ENCODE assay signal across 9 cellular contexts in the genomic region with DNA sequence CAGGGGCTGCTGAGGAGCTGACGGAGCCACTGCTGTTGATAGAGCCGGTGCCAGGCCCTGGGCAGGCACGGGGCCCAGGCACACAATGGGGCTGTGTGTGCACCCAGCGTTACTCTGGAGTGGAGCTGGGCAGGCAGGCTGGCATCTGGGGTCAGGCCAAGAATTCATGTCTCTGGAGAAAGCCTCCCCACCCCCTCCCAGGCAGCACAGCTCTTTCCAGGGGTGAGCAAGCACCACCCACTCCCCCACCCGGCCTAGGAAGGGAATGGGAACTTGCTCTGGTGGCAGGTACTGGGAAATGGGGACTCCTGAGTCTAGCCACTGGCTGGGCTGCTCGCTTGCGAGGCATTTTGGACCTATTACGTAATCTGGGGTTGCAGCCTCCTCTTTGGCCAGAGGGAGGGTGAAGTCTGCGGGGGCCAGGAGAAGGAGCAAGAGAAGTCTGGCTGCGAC. TPM values are rescaled to one million over a fixed set of nuclear protein-coding genes. Genes with fewer than 3 reads are reported as not detected.
DNase-seq lines count a peak whose midpoint lies in the region; ATAC-seq and TF ChIP-seq lines count a peak whose summit lies in the region.
"Had no signal": no experiment of that assay in that cellular context is flagged by ENCODE, and none has a peak within 500 bp of the region (broad histone marks: within the 10 kb centered on the region; RNA-seq: fewer than 3 reads in every experiment).

No MANE protein-coding gene starts in this region.

- H3K9me3 Mint-ChIP-seq in Calu3 (ENCODE audit: low read depth, unreplicated experiment) (no peaks in the 10 kb centered on the region), activated B cell treated with CpG ODN at 0.5 μM for 24 hours (no peaks in the 10 kb centered on the region)
- no peaks in the 10 kb centered on the region for H3K9me3 Mint-ChIP-seq in activated CD4-positive, alpha-beta T cell treated with anti-CD3 and anti-CD28 coated beads, Interleukin-2, amount 10 ng/mL, durations not matched to agents 24 days and 14 days
- no peaks in the 10 kb centered on the region for H3K9me3 Mint-ChIP-seq in activated CD8-positive, alpha-beta memory T cell treated with anti-CD3 and anti-CD28 coated beads, Interleukin-2, amount 10 ng/mL, durations not matched to agents 7 days and 5 days (ENCODE audit: low read depth)

- ATAC-seq in activated B cell treated with CpG ODN at 0.5 μM for 24 hours (ENCODE audit: low read depth) (no peak), left cardiac atrium (peak; percentile 69 to 72), GM21515 (IDR thresholded peaks at IDR 0.05; ENCODE audit: unreplicated experiment) (no peak)
- ATAC-seq in activated CD8-positive, alpha-beta memory T cell treated with anti-CD3 and anti-CD28 coated beads, Interleukin-2, amount 10 ng/mL, durations not matched to agents 7 days and 5 days = no peak

- H3K27ac Mint-ChIP-seq in Calu3 (ENCODE audit: unreplicated experiment) (no peak overlapping the region), activated B cell treated with CpG ODN at 0.5 μM for 24 hours (peak overlapping the region; percentile 90)
- H3K27ac Mint-ChIP-seq in activated CD4-positive, alpha-beta T cell treated with anti-CD3 and anti-CD28 coated beads, Interleukin-2, amount 10 ng/mL, durations not matched to agents 24 days and 14 days = no peak overlapping the region
- H3K27ac Mint-ChIP-seq in activated CD8-positive, alpha-beta memory T cell treated with anti-CD3 and anti-CD28 coated beads, Interleukin-2, amount 10 ng/mL, durations not matched to agents 7 days and 5 days = no peak overlapping the region

- peak overlapping the region; percentile 8 for H3K4me3 Mint-ChIP-seq in Calu3 (ENCODE audit: low read depth, unreplicated experiment)
- no peak overlapping the region for H3K4me3 Mint-ChIP-seq in activated B cell treated with CpG ODN at 0.5 μM for 24 hours
- H3K4me3 Mint-ChIP-seq in activated CD4-positive, alpha-beta T cell treated with anti-CD3 and anti-CD28 coated beads, Interleukin-2, amount 10 ng/mL, durations not matched to agents 24 days and 14 days = no peak overlapping the region
- H3K4me3 Mint-ChIP-seq in activated CD8-positive, alpha-beta memory T cell treated with anti-CD3 and anti-CD28 coated beads, Interleukin-2, amount 10 ng/mL, durations not matched to agents 7 days and 5 days = no peak overlapping the region

- CTCF ChIA-PET in Calu3 (lab: Charles Lee) (interaction anchor here (0.9 to 2.9 kb wide), 9 partner anchors 10 to 345 kb away, joined by 3 to 22 read pairs (median 5); a partner anchor contains a TSS), activated B cell treated with CpG ODN at 0.5 μM for 24 hours (lab: Charles Lee) (interaction anchor here (1.1 to 2.1 kb wide), 3 partner anchors 10 to 22 kb away, joined by 3 to 12 read pairs (median 12); a partner anchor contains a TSS)
- CTCF ChIA-PET in activated CD8-positive, alpha-beta memory T cell treated with anti-CD3 and anti-CD28 coated beads, Interleukin-2, amount 10 ng/mL, durations not matched to agents 7 days and 5 days (lab: Charles Lee) = interaction anchor here (1.3 to 3.9 kb wide), 2 partner anchors 21 to 75 kb away, joined by 3 to 23 read pairs; a partner anchor contains a TSS

- H3K36me3 Mint-ChIP-seq in Calu3 (ENCODE audit: insufficient read depth, unreplicated experiment) (no peaks in the 10 kb centered on the region), activated B cell treated with CpG ODN at 0.5 μM for 24 hours (ENCODE audit: low read depth) (peaks cover 65% of the 10 kb centered on the region)
- H3K36me3 Mint-ChIP-seq in activated CD4-positive, alpha-beta T cell treated with anti-CD3 and anti-CD28 coated beads, Interleukin-2, amount 10 ng/mL, durations not matched to agents 24 days and 14 days (ENCODE audit: low read depth) = peaks cover 6% of the 10 kb centered on the region
- H3K36me3 Mint-ChIP-seq in activated CD8-positive, alpha-beta memory T cell treated with anti-CD3 and anti-CD28 coated beads, Interleukin-2, amount 10 ng/mL, durations not matched to agents 7 days and 5 days = peaks cover 2% of the 10 kb centered on the region

- peaks cover 37% of the 10 kb centered on the region for H3K4me1 Mint-ChIP-seq in Calu3 (ENCODE audit: low read depth, unreplicated experiment)
- H3K4me1 Mint-ChIP-seq in activated B cell treated with CpG ODN at 0.5 μM for 24 hours = peaks cover 97% of the 10 kb centered on the region
- peaks cover 23% of the 10 kb centered on the region for H3K4me1 Mint-ChIP-seq in activated CD4-positive, alpha-beta T cell treated with anti-CD3 and anti-CD28 coated beads, Interleukin-2, amount 10 ng/mL, durations not matched to agents 24 days and 14 days
- H3K4me1 Mint-ChIP-seq in activated CD8-positive, alpha-beta memory T cell treated with anti-CD3 and anti-CD28 coated beads, Interleukin-2, amount 10 ng/mL, durations not matched to agents 7 days and 5 days = peaks cover 43% of the 10 kb centered on the region

- no TSS peak for BruUV-seq in Calu3 (replicated peaks; lab: Mats Ljungman, UMichigan)

- peak; percentile 83 for DNase-seq in Calu3
- DNase-seq in activated B cell treated with CpG ODN at 0.5 μM for 24 hours = no peak
- peak; percentile 52 for DNase-seq in left cardiac atrium
- peak; percentile 84 for DNase-seq in renal cortical epithelial cell (ENCODE audit: low read depth)
- DNase-seq in activated CD4-positive, alpha-beta T cell treated with anti-CD3 and anti-CD28 coated beads, Interleukin-2, amount 10 ng/mL, durations not matched to agents 24 days and 14 days = no peak
- no peak for DNase-seq in activated CD8-positive, alpha-beta memory T cell treated with anti-CD3 and anti-CD28 coated beads, Interleukin-2, amount 10 ng/mL, durations not matched to agents 7 days and 5 days
- DNase-seq in lower leg skin (ENCODE audit: low spot score in 2 of 2) = no peak
- DNase-seq: NCI-H1694 treated with DMSO at 0.1 percent for 48 hours had no signal

- TF ChIP-seq CTCF in Calu3 (IDR thresholded peaks at IDR 0.05; ENCODE audit: unreplicated experiment) (no peak), activated B cell treated with CpG ODN at 0.5 μM for 24 hours (IDR thresholded peaks at IDR 0.05) (no peak), lower leg skin (IDR thresholded peaks at IDR 0.05) (no peak)

- no peak for TF ChIP-seq POLR2A in lower leg skin (IDR thresholded peaks at IDR 0.05)

- intact Hi-C loops in Calu3 (cut with micrococcal nuclease; ENCODE audit: unreplicated experiment) = no loop called here
- intact Hi-C loops in activated B cell treated with CpG ODN at 0.5 μM for 24 hours (cut with micrococcal nuclease) = loop anchor here (1.0 kb wide), 1 partner anchor 11 kb away; no protein-coding TSS in a partner anchor
- intact Hi-C loops in left cardiac atrium (cut with DNase I) = no loop called here
- intact Hi-C loops in activated CD4-positive, alpha-beta T cell treated with anti-CD3 and anti-CD28 coated beads, Interleukin-2, amount 10 ng/mL, durations not matched to agents 24 days and 14 days (cut with micrococcal nuclease) = no loop called here
- intact Hi-C loops in lower leg skin (cut with DNase I; ENCODE audit: low total_unique reads) = no loop called here

- 46 to 49% methylated on average over 8 to 10 of the region's 10 CpGs for WGBS in lower leg skin, 2 donors

- no peaks in the 10 kb centered on the region for H3K27me3 Mint-ChIP-seq in Calu3 (ENCODE audit: unreplicated experiment)
- no peaks in the 10 kb centered on the region for H3K27me3 Mint-ChIP-seq in activated B cell treated with CpG ODN at 0.5 μM for 24 hours
- no peaks in the 10 kb centered on the region for H3K27me3 Mint-ChIP-seq in activated CD4-positive, alpha-beta T cell treated with anti-CD3 and anti-CD28 coated beads, Interleukin-2, amount 10 ng/mL, durations not matched to agents 24 days and 14 days
- H3K27me3 Mint-ChIP-seq in activated CD8-positive, alpha-beta memory T cell treated with anti-CD3 and anti-CD28 coated beads, Interleukin-2, amount 10 ng/mL, durations not matched to agents 7 days and 5 days = no peaks in the 10 kb centered on the region

- POLR2A ChIA-PET in activated B cell treated with CpG ODN at 0.5 μM for 24 hours (lab: Charles Lee) = interaction anchor here (1.1 to 29.1 kb wide), 5 partner anchors 8 to 335 kb away, joined by 3 to 1669 read pairs (median 67); a partner anchor contains a TSS

- H3K4me3 ChIP-seq in lower leg skin (ENCODE audit: low read depth, poor library complexity, severe bottlenecking) = no peak overlapping the region

RNA-seq across cellular contexts. Expression of a gene that starts 22.7 kb away (rescaled TPM):
- 4.4 and 6.6 TPM in 2 replicates for total RNA-seq in Calu3 (2022)
- 203 and 205 TPM in 2 replicates for total RNA-seq in activated B cell treated with CpG ODN at 0.5 μM for 24 hours
- 10 to 100 TPM; 33.3 to 34.6 TPM for total RNA-seq in left cardiac atrium
- 5.2 and 14.7 TPM in 2 replicates for total RNA-seq in renal cortical epithelial cell
- 14.1 and 14.9 TPM in 2 replicates for total RNA-seq in activated CD4-positive, alpha-beta T cell treated with anti-CD3 and anti-CD28 coated beads, Interleukin-2, amount 10 ng/mL, durations not matched to agents 24 days and 14 days
- total RNA-seq in activated CD8-positive, alpha-beta memory T cell treated with anti-CD3 and anti-CD28 coated beads, Interleukin-2, amount 10 ng/mL, durations not matched to agents 7 days and 5 days = 10 to 100 TPM; 14.5 to 15.8 TPM
- 10 to 100 TPM; 20.2 to 38.3 (median 26.0) TPM for total RNA-seq in lower leg skin

RNA-seq across cellular contexts. Expression of a gene that starts 34.5 kb away (rescaled TPM):
- not detected in 2 replicates for total RNA-seq in Calu3 (2022)
- not detected in 2 replicates for total RNA-seq in activated B cell treated with CpG ODN at 0.5 μM for 24 hours
- total RNA-seq in left cardiac atrium = not detected
- total RNA-seq in renal cortical epithelial cell = not detected in 2 replicates
- total RNA-seq in activated CD4-positive, alpha-beta T cell treated with anti-CD3 and anti-CD28 coated beads, Interleukin-2, amount 10 ng/mL, durations not matched to agents 24 days and 14 days = not detected in 2 replicates
- total RNA-seq in activated CD8-positive, alpha-beta memory T cell treated with anti-CD3 and anti-CD28 coated beads, Interleukin-2, amount 10 ng/mL, durations not matched to agents 7 days and 5 days = not detected
- total RNA-seq in lower leg skin = under 1 TPM in 1 of 4 donors, not detected in 3; 0.42 TPM

Comparison
In these comparisons a context has a peak if more than half of its experiments do, and no peak if none do; other contexts are left out.
1. DNase-seq: peak in Calu3 (single experiment), left cardiac atrium (single experiment) and renal cortical epithelial cell (single experiment); none in activated B cell treated with CpG ODN at 0.5 μM for 24 hours (single experiment), activated CD4-positive, alpha-beta T cell treated with anti-CD3 and anti-CD28 coated beads, Interleukin-2, amount 10 ng/mL, durations not matched to agents 24 days and 14 days (single experiment), activated CD8-positive, alpha-beta memory T cell treated with anti-CD3 and anti-CD28 coated beads, Interleukin-2, amount 10 ng/mL, durations not matched to agents 7 days and 5 days (single experiment) and lower leg skin (0 of 2).
2. ATAC-seq: peak in left cardiac atrium (2 of 2); none in activated B cell treated with CpG ODN at 0.5 μM for 24 hours (single experiment), activated CD8-positive, alpha-beta memory T cell treated with anti-CD3 and anti-CD28 coated beads, Interleukin-2, amount 10 ng/mL, durations not matched to agents 7 days and 5 days (single experiment) and GM21515 (single experiment).